8 cellular contexts compared by ENCODE assay signal in genomic region chr12:57243521-57244305, GRCh38. TPM values are rescaled to one million over a fixed set of nuclear protein-coding genes. Genes with fewer than 3 reads are reported as not detected.
DNase-seq lines count a peak whose midpoint lies in the region; ATAC-seq and TF ChIP-seq lines count a peak whose summit lies in the region.

No MANE protein-coding gene starts in this region.

- H3K27me3 ChIP-seq in heart left ventricle, result peaks cover 4 to 47% (median 29%) of the 10 kb centered on the region in 9 donors
- H3K27me3 ChIP-seq in rectal smooth muscle tissue (ENCODE audit: control insufficient read depth, insufficient read depth, low read length), result peaks cover 36% of the 10 kb centered on the region

- H3K4me3 ChIP-seq in SK-N-MC (peak overlapping the region; percentile 96), heart left ventricle (peak overlapping the region; percentile 11 to 57 (median 44)), rectal smooth muscle tissue (ENCODE audit: low read length) (peak overlapping the region; percentile 37)

- H3K4me1 ChIP-seq in heart left ventricle (peaks cover 5 to 53% (median 41%) of the 10 kb centered on the region in 12 donors), rectal smooth muscle tissue (ENCODE audit: control insufficient read depth, insufficient read depth, low read length) (peaks cover 15% of the 10 kb centered on the region)

- POLR2A ChIA-PET in activated naive CD8-positive, alpha-beta T cell treated with anti-CD3 and anti-CD28 coated beads, Interleukin-2, amount 10 ng/mL, durations not matched to agents 7 days and 5 days (lab: Charles Lee), result interaction anchor here (1.3 to 8.8 kb wide), 4 partner anchors 11 to 29 kb away, joined by 4 to 71 read pairs (median 31); partner anchors contain the start of gene SHMT2

- peak overlapping the region; percentile 68 for H3K9ac ChIP-seq in SK-N-MC (ENCODE audit: insufficient read length)
- H3K9ac ChIP-seq in rectal smooth muscle tissue (ENCODE audit: low read length), result no peak overlapping the region

- intact Hi-C loops in heart left ventricle (cut with DNase I), result loop anchor here in 4 of 10 donors (1.0 kb wide), 2 partner anchors 29 to 30 kb away; no protein-coding TSS in a partner anchor

- DNase-seq in DMS53 treated with DMSO at 0.1 percent for 48 hours (lab: John Stamatoyannopoulos, UW; ENCODE audit: unreplicated experiment), result peak; percentile 89
- DNase-seq in SK-N-MC (ENCODE audit: low read depth, low spot score), result peak; percentile 52
- DNase-seq in activated naive CD8-positive, alpha-beta T cell treated with anti-CD3 and anti-CD28 coated beads, Interleukin-2, amount 10 ng/mL, durations not matched to agents 7 days and 5 days, result peak; percentile 90
- DNase-seq in heart left ventricle, result peak; percentile 66 to 90 (median 77)

- peaks cover 9% of the 10 kb centered on the region for H3K36me3 Mint-ChIP-seq in activated naive CD8-positive, alpha-beta T cell treated with anti-CD3 and anti-CD28 coated beads, Interleukin-2, amount 10 ng/mL, durations not matched to agents 7 days and 5 days

- H3K9me3 ChIP-seq in SK-N-MC (ENCODE audit: low read depth, low read length) (no peaks in the 10 kb centered on the region), heart left ventricle (no peaks in the 10 kb centered on the region)

- peak; percentile 12 for ATAC-seq in activated naive CD8-positive, alpha-beta T cell treated with anti-CD3 and anti-CD28 coated beads, Interleukin-2, amount 10 ng/mL, durations not matched to agents 7 days and 5 days (ENCODE audit: low read depth)
- ATAC-seq in heart left ventricle (peak; percentile 5 to 35 (median 18)), HG03439 (IDR thresholded peaks at IDR 0.05; ENCODE audit: unreplicated experiment) (no peak), GM21423 (IDR thresholded peaks at IDR 0.05; ENCODE audit: unreplicated experiment) (no peak)

- H3K4me1 Mint-ChIP-seq in activated naive CD8-positive, alpha-beta T cell treated with anti-CD3 and anti-CD28 coated beads, Interleukin-2, amount 10 ng/mL, durations not matched to agents 7 days and 5 days, result peaks cover 42% of the 10 kb centered on the region

- H3K27me3 Mint-ChIP-seq in activated naive CD8-positive, alpha-beta T cell treated with anti-CD3 and anti-CD28 coated beads, Interleukin-2, amount 10 ng/mL, durations not matched to agents 7 days and 5 days, result peaks cover 29% of the 10 kb centered on the region

- H3K27ac ChIP-seq in SK-N-MC (no peak overlapping the region), heart left ventricle (peak overlapping the region in 2 of 12 donors; percentile 9 to 33), rectal smooth muscle tissue (ENCODE audit: low read depth, low read length) (no peak overlapping the region)

- 11 to 18% (median 14%) methylated on average over 36 to 41 of the region's 41 CpGs for WGBS in heart left ventricle, 4 donors

- no peaks in the 10 kb centered on the region for H3K9me3 Mint-ChIP-seq in activated naive CD8-positive, alpha-beta T cell treated with anti-CD3 and anti-CD28 coated beads, Interleukin-2, amount 10 ng/mL, durations not matched to agents 7 days and 5 days

- no peak for TF ChIP-seq POLR2A in heart left ventricle (IDR thresholded peaks at IDR 0.05)

- TF ChIP-seq CTCF in LNCAP (IDR thresholded peaks at IDR 0.05) (peak; percentile 74), heart left ventricle (IDR thresholded peaks at IDR 0.05) (peak; percentile 65 to 85 (median 72))

- peak overlapping the region; percentile 71 for H3K4me3 Mint-ChIP-seq in activated naive CD8-positive, alpha-beta T cell treated with anti-CD3 and anti-CD28 coated beads, Interleukin-2, amount 10 ng/mL, durations not matched to agents 7 days and 5 days

- no peak overlapping the region for H3K27ac Mint-ChIP-seq in activated naive CD8-positive, alpha-beta T cell treated with anti-CD3 and anti-CD28 coated beads, Interleukin-2, amount 10 ng/mL, durations not matched to agents 7 days and 5 days

- H3K36me3 ChIP-seq in SK-N-MC (ENCODE audit: insufficient read depth, low read length) (no peaks in the 10 kb centered on the region), heart left ventricle (no peaks in the 10 kb centered on the region), rectal smooth muscle tissue (ENCODE audit: control insufficient read depth, insufficient read depth, low read length) (no peaks in the 10 kb centered on the region)

RNA-seq across cellular contexts. Expression of gene STAC3, which starts 7.3 kb away (rescaled TPM):
- total RNA-seq in activated naive CD8-positive, alpha-beta T cell treated with anti-CD3 and anti-CD28 coated beads, Interleukin-2, amount 10 ng/mL, durations not matched to agents 7 days and 5 days, result 10 to 100 TPM; 10.7 to 11.4 TPM
- 1 to 10 TPM in 3 of 9 donors, under 1 TPM in 5, not detected in 1; 0.47 to 5.7 (median 0.92) TPM for total RNA-seq in heart left ventricle
- polyA plus RNA-seq in heart left ventricle, result under 1 TPM; 0.61 to 0.67 TPM

RNA-seq across cellular contexts. Expression of gene SHMT2, which starts 14.2 kb away (rescaled TPM):
- 100 to 1,000 TPM; 142 to 159 TPM for total RNA-seq in activated naive CD8-positive, alpha-beta T cell treated with anti-CD3 and anti-CD28 coated beads, Interleukin-2, amount 10 ng/mL, durations not matched to agents 7 days and 5 days
- total RNA-seq in heart left ventricle, result 10 to 100 TPM; 26.2 to 46.7 (median 35.5) TPM
- 10 to 100 TPM; 15.9 to 76.5 TPM for polyA plus RNA-seq in heart left ventricle

RNA-seq across cellular contexts. Expression of gene NXPH4, which starts 27.1 kb away (rescaled TPM):
- 1 to 10 TPM; 1.7 to 2.4 TPM for total RNA-seq in activated naive CD8-positive, alpha-beta T cell treated with anti-CD3 and anti-CD28 coated beads, Interleukin-2, amount 10 ng/mL, durations not matched to agents 7 days and 5 days
- total RNA-seq in heart left ventricle, result 1 to 10 TPM; 1.9 to 8.0 (median 3.2) TPM
- polyA plus RNA-seq in heart left ventricle, result 1 to 10 TPM; 1.3 to 2.3 TPM

Comparison
In these comparisons a context has a peak if more than half of its experiments do, and no peak if none do; other contexts are left out.
1. H3K4me3 ChIP-seq: peak in every context shown above with its lines; median percentile 96 in SK-N-MC; 44 in heart left ventricle; 37 in rectal smooth muscle tissue.
2. ATAC-seq: peak in activated naive CD8-positive, alpha-beta T cell treated with anti-CD3 and anti-CD28 coated beads, Interleukin-2, amount 10 ng/mL, durations not matched to agents 7 days and 5 days (single experiment) and heart left ventricle (4 of 4); none in HG03439 (single experiment) and GM21423 (single experiment).
3. Peak in every context shown above with its lines, with median percentiles within 50 percentile points of each other: DNase-seq.